In the genomic region with DNA sequence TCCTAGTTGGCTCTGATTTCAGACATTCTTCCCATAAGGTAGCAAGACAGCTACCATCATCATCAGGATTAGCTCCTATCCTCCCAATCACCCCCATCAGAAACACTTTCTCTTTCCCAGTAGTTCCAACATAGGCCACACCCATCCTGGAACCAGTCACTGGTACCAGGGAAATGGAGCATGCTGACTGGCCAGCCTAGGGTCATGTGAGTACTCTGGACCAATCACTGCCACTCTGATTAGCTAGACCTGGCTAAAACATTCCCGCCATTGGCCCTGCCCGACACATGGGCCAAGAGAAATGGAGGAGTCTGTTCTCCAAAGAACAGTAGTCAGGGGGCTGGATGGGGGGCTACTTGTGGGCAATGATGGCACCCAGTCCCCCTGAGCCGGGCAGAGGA, we compare ENCODE assay signal across 1 cellular context.
A peak's percentile ranks its signal among the peaks of the same experiment; 100 is the strongest.
TF ChIP-seq lines count a peak whose summit lies in the region.

No MANE protein-coding gene starts in this region.

TF ChIP-seq in WTC11, 78 proteins besides CTCF, POLR2A, EP300 and RAD21 (continued from another document):
- no peak for TF ChIP-seq NR3C1 (CRISPR knock-in tag; conservative IDR thresholded peaks at IDR 0.05; ENCODE audit: low read depth)
- TF ChIP-seq, protein P1, sequence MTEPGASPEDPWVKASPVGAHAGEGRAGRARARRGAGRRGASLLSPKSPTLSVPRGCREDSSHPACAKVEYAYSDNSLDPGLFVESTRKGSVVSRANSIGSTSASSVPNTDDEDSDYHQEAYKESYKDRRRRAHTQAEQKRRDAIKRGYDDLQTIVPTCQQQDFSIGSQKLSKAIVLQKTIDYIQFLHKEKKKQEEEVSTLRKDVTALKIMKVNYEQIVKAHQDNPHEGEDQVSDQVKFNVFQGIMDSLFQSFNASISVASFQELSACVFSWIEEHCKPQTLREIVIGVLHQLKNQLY (CRISPR knock-in tag; IDR thresholded peaks at IDR 0.05): no peak
- no peak for TF ChIP-seq ZNF416 (CRISPR knock-in tag; IDR thresholded peaks at IDR 0.05)
- TF ChIP-seq, protein P2, sequence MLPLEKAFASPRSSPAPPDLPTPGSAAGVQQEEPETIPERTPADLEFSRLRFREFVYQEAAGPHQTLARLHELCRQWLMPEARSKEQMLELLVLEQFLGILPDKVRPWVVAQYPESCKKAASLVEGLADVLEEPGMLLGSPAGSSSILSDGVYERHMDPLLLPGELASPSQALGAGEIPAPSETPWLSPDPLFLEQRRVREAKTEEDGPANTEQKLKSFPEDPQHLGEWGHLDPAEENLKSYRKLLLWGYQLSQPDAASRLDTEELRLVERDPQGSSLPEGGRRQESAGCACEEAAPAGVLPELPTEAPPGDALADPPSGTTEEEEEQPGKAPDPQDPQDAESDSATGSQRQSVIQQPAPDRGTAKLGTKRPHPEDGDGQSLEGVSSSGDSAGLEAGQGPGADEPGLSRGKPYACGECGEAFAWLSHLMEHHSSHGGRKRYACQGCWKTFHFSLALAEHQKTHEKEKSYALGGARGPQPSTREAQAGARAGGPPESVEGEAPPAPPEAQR (CRISPR knock-in tag; IDR thresholded peaks at IDR 0.05): no peak
- TF ChIP-seq SOX15 (CRISPR knock-in tag; IDR thresholded peaks at IDR 0.05): no peak
- TF ChIP-seq, protein P3, sequence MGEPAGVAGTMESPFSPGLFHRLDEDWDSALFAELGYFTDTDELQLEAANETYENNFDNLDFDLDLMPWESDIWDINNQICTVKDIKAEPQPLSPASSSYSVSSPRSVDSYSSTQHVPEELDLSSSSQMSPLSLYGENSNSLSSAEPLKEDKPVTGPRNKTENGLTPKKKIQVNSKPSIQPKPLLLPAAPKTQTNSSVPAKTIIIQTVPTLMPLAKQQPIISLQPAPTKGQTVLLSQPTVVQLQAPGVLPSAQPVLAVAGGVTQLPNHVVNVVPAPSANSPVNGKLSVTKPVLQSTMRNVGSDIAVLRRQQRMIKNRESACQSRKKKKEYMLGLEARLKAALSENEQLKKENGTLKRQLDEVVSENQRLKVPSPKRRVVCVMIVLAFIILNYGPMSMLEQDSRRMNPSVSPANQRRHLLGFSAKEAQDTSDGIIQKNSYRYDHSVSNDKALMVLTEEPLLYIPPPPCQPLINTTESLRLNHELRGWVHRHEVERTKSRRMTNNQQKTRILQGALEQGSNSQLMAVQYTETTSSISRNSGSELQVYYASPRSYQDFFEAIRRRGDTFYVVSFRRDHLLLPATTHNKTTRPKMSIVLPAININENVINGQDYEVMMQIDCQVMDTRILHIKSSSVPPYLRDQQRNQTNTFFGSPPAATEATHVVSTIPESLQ (CRISPR knock-in tag; IDR thresholded peaks at IDR 0.05): no peak
- TF ChIP-seq, protein P4, sequence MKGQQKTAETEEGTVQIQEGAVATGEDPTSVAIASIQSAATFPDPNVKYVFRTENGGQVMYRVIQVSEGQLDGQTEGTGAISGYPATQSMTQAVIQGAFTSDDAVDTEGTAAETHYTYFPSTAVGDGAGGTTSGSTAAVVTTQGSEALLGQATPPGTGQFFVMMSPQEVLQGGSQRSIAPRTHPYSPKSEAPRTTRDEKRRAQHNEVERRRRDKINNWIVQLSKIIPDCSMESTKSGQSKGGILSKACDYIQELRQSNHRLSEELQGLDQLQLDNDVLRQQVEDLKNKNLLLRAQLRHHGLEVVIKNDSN (CRISPR knock-in tag; IDR thresholded peaks at IDR 0.05): 0 out of 2 replicates have a peak, but pooled peaks have one; percentile 27
- TF ChIP-seq, protein P5, sequence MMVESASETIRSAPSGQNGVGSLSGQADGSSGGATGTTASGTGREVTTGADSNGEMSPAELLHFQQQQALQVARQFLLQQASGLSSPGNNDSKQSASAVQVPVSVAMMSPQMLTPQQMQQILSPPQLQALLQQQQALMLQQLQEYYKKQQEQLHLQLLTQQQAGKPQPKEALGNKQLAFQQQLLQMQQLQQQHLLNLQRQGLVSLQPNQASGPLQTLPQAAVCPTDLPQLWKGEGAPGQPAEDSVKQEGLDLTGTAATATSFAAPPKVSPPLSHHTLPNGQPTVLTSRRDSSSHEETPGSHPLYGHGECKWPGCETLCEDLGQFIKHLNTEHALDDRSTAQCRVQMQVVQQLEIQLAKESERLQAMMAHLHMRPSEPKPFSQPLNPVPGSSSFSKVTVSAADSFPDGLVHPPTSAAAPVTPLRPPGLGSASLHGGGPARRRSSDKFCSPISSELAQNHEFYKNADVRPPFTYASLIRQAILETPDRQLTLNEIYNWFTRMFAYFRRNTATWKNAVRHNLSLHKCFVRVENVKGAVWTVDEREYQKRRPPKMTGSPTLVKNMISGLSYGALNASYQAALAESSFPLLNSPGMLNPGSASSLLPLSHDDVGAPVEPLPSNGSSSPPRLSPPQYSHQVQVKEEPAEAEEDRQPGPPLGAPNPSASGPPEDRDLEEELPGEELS (CRISPR knock-in tag; IDR thresholded peaks at IDR 0.05): no peak
- TF ChIP-seq, protein P6, sequence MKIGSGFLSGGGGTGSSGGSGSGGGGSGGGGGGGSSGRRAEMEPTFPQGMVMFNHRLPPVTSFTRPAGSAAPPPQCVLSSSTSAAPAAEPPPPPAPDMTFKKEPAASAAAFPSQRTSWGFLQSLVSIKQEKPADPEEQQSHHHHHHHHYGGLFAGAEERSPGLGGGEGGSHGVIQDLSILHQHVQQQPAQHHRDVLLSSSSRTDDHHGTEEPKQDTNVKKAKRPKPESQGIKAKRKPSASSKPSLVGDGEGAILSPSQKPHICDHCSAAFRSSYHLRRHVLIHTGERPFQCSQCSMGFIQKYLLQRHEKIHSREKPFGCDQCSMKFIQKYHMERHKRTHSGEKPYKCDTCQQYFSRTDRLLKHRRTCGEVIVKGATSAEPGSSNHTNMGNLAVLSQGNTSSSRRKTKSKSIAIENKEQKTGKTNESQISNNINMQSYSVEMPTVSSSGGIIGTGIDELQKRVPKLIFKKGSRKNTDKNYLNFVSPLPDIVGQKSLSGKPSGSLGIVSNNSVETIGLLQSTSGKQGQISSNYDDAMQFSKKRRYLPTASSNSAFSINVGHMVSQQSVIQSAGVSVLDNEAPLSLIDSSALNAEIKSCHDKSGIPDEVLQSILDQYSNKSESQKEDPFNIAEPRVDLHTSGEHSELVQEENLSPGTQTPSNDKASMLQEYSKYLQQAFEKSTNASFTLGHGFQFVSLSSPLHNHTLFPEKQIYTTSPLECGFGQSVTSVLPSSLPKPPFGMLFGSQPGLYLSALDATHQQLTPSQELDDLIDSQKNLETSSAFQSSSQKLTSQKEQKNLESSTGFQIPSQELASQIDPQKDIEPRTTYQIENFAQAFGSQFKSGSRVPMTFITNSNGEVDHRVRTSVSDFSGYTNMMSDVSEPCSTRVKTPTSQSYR (CRISPR knock-in tag; IDR thresholded peaks at IDR 0.05): no peak
- TF ChIP-seq, protein P7, sequence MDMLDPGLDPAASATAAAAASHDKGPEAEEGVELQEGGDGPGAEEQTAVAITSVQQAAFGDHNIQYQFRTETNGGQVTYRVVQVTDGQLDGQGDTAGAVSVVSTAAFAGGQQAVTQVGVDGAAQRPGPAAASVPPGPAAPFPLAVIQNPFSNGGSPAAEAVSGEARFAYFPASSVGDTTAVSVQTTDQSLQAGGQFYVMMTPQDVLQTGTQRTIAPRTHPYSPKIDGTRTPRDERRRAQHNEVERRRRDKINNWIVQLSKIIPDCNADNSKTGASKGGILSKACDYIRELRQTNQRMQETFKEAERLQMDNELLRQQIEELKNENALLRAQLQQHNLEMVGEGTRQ (CRISPR knock-in tag; IDR thresholded peaks at IDR 0.05): peak; percentile 37; the same call in 1 of the 2 replicates
TF ChIP-seq in WTC11: peak in this region for 2.
